Comparison of ENCODE assay signal across 18 cellular contexts in the genomic region with DNA sequence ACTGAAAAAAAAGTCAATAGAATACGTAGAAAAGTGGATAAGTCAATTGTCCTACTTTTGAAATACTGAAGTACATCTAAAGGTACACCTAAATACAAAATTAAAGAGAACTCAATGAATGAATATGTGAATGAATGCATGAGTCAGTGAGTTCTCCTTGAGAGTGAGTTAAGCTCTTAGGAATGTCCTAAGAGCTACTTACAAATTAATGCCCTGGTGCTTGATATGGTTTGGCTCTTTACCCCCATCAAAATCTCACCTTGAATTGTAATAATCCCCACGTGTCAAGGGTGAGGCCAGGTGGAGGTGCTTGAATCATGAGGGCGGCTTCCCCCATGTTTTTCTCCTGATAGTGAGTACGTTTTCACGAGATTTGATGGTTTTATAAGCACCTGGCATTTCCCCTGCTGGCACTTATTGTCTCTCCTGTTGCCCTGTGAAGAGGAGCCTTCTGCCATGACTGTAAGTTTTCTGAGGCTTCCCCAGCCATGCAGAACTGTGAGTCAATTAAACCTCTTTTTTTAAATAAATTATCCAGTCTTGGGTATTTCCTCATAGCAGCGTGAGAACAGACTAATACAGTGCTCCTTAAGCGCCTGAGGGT.
DNase-seq lines count a peak whose midpoint lies in the region; ATAC-seq and TF ChIP-seq lines count a peak whose summit lies in the region.
"Had no signal": no experiment of that assay in that cellular context is flagged by ENCODE, and none has a peak within 500 bp of the region (broad histone marks: within the 10 kb centered on the region; RNA-seq: fewer than 3 reads in every experiment).

No MANE protein-coding gene starts in this region.

- H3K36me3 ChIP-seq in IMR-90 (ENCODE audit: control insufficient read depth, insufficient read depth, low read length) = no peaks in the 10 kb centered on the region
- no peaks in the 10 kb centered on the region for H3K36me3 ChIP-seq in upper lobe of right lung
- H3K36me3 ChIP-seq: adrenal gland, tibial artery had no signal

- no peak overlapping the region for H3K4ac ChIP-seq in IMR-90 (ENCODE audit: low read depth, low read length)

- no peak overlapping the region for H2AK5ac ChIP-seq in IMR-90 (ENCODE audit: low read depth, low read length)

- H2BK5ac ChIP-seq in IMR-90 (ENCODE audit: low read depth, low read length, poor library complexity, severe bottlenecking) = no peak overlapping the region

- BruUV-seq in IMR-90 (replicated peaks; lab: Mats Ljungman, UMichigan) = no TSS peak

- H2BK20ac ChIP-seq in IMR-90 (ENCODE audit: low read depth, low read length) = peak overlapping the region; percentile 37; the same call in 1 of the 2 replicates

- H3K9ac ChIP-seq in IMR-90 (ENCODE audit: low read depth, low read length) = no peak overlapping the region

- TF ChIP-seq CTCF in IMR-90 (conservative IDR thresholded peaks at IDR 0.05; ENCODE audit: low read depth, low read length) = no peak
- TF ChIP-seq CTCF in fibroblast of mammary gland (conservative IDR thresholded peaks at IDR 0.05; ENCODE audit: control insufficient read depth, insufficient read depth, low read depth, low read length) = no peak
- TF ChIP-seq CTCF in upper lobe of right lung (IDR thresholded peaks at IDR 0.05) = no peak

- no peak overlapping the region for H2AK9ac ChIP-seq in IMR-90 (replicated peaks; ENCODE audit: low read depth, low read length, poor library complexity)

- peaks cover 16% of the 10 kb centered on the region for H3K9me1 ChIP-seq in IMR-90 (ENCODE audit: insufficient read depth, low read length)

- no peak overlapping the region for H3K27ac ChIP-seq in IMR-90 (ENCODE audit: insufficient read depth, low read length)
- no peak overlapping the region for H3K27ac ChIP-seq in upper lobe of right lung
- H3K27ac ChIP-seq: adrenal gland, SK-N-MC, tibial artery had no signal

- no peak for TF ChIP-seq RAD21 in IMR-90 (IDR thresholded peaks at IDR 0.05; ENCODE audit: low read length)

- H3K4me1 ChIP-seq in IMR-90 (ENCODE audit: control insufficient read depth, insufficient read depth, low read length) (peaks cover 18% of the 10 kb centered on the region), upper lobe of right lung (no peaks in the 10 kb centered on the region)
- H3K4me1 ChIP-seq: adrenal gland, tibial artery had no signal

- no peak overlapping the region for H3K4me2 ChIP-seq in IMR-90 (ENCODE audit: low read depth, low read length)

- TF ChIP-seq POLR2A in IMR-90 (IDR thresholded peaks at IDR 0.05; ENCODE audit: low read depth, low read length) = no peak

- H3K9me3 ChIP-seq in IMR-90 (ENCODE audit: control insufficient read depth, insufficient read depth, low read length) = no peaks in the 10 kb centered on the region
- H3K9me3 ChIP-seq in upper lobe of right lung = no peaks in the 10 kb centered on the region
- H3K9me3 ChIP-seq: adrenal gland, tibial artery had no signal

- 100% methylated on average over 2 of the region's 7 CpGs; no CpG with 5 or more reads in 1 of the 2 experiments for WGBS in IMR-90 (ENCODE audit: extremely low coverage in 2 of 2, insufficient read length in 1 of 2), 2 experiments

- peaks cover 1% of the 10 kb centered on the region; the same call in 1 of the 2 replicates for H3K27me3 ChIP-seq in IMR-90 (ENCODE audit: control insufficient read depth, insufficient read depth, low read length)
- H3K27me3 ChIP-seq in upper lobe of right lung = no peaks in the 10 kb centered on the region
- H3K27me3 ChIP-seq: adrenal gland, tibial artery had no signal

- no peaks in the 10 kb centered on the region; the same call in 1 of the 2 replicates for H4K20me1 ChIP-seq in IMR-90 (ENCODE audit: insufficient read depth, low read length)

- no peak overlapping the region for H4K5ac ChIP-seq in IMR-90 (ENCODE audit: low read depth, low read length)

- no peak overlapping the region for H3K18ac ChIP-seq in IMR-90 (ENCODE audit: low read depth, low read length)

- H3K4me3 ChIP-seq in IMR-90 (ENCODE audit: insufficient read depth, low read depth, low read length) = no peak overlapping the region
- H3K4me3 ChIP-seq in fibroblast of mammary gland (ENCODE audit: control insufficient read depth, low read depth, low read length) = no peak overlapping the region
- H3K4me3 ChIP-seq in upper lobe of right lung = no peak overlapping the region
- H3K4me3 ChIP-seq: adrenal gland, SK-N-MC, tibial artery had no signal

- in situ Hi-C loops in IMR-90 (cut with MboI; ENCODE audit: low sequenced_read_pairs) = no loop called here

- no peak overlapping the region for H3K56ac ChIP-seq in IMR-90 (ENCODE audit: extremely low read depth, insufficient read depth, low read length)

- DNase-seq in IMR-90 (peak; percentile 60), amniotic epithelial cell (ENCODE audit: low read depth) (peak; percentile 55), fibroblast of mammary gland (ENCODE audit: low read depth) (peak; percentile 60), upper lobe of right lung (no peak), islet precursor cell (no peak), DMS153 treated with DMSO at 0.1 percent for 48 hours (lab: John Stamatoyannopoulos, UW; ENCODE audit: unreplicated experiment) (no peak)
- DNase-seq: activated CD4-positive, alpha-beta T cell treated with anti-CD3 and anti-CD28 coated beads for 4 hours; activated effector memory CD4-positive, alpha-beta T cell treated with Interleukin-2 at 50 U/mL for 16 hours; adrenal gland; AML-193; NCI-H1436; NCI-H774; OCI-M1; stimulated activated naive CD8-positive, alpha-beta T cell treated with anti-CD3 and anti-CD28 coated beads, Interleukin-15, Interleukin-2, amounts not matched to agents 100 U/mL and 50 U/mL, for 24 hours; tibial artery had no signal

- no peak overlapping the region for H2AFZ ChIP-seq in IMR-90 (replicated peaks; ENCODE audit: low read length, poor library complexity)

- H3K14ac ChIP-seq in IMR-90 (replicated peaks; ENCODE audit: low read depth, low read length) = no peak overlapping the region

- H4K8ac ChIP-seq in IMR-90 (ENCODE audit: low read depth in 2 of 2, low read length in 2 of 2) = no peak overlapping the region

- ATAC-seq in IMR-90 (ENCODE audit: low read depth) (no peak), upper lobe of right lung (peak; percentile 53), HG03159 (IDR thresholded peaks at IDR 0.05; ENCODE audit: unreplicated experiment) (no peak)
- ATAC-seq: natural killer cell treated with Interleukin-12 subunit alpha and Interleukin-12 subunit beta and Interleukin-15 and Interleukin-18, amount 100 ng/mL, for 72 hours; stimulated activated naive CD8-positive, alpha-beta T cell treated with anti-CD3 and anti-CD28 coated beads, Interleukin-15, Interleukin-2, amounts not matched to agents 100 U/mL and 50 U/mL, for 24 hours had no signal

- dilution Hi-C loops in IMR-90 (cut with HindIII; ENCODE audit: low sequenced_read_pairs, unreplicated experiment) = no loop called here

- POLR2A ChIA-PET in IMR-90 (lab: Charles Lee; ENCODE audit: unreplicated experiment) = interaction anchor here (0.6 kb wide), 1 partner anchor 336 kb away, joined by 5 read pairs; no protein-coding TSS in a partner anchor

- intact Hi-C loops in IMR-90 (cut with micrococcal nuclease) (no loop called here), upper lobe of right lung (cut with DNase I) (no loop called here)

- no peak overlapping the region for H2BK120ac ChIP-seq in IMR-90 (ENCODE audit: low read depth, low read length)

- H3K79me1 ChIP-seq in IMR-90 (ENCODE audit: low read depth in 1 of 2, low read length in 2 of 2) = no peaks in the 10 kb centered on the region

- no peak overlapping the region for H4K91ac ChIP-seq in IMR-90 (ENCODE audit: insufficient read depth, low read depth, low read length)

- CTCF ChIA-PET in IMR-90 (lab: Yijun Ruan, JAX) = no interaction called here

- H3K23ac ChIP-seq in IMR-90 (ENCODE audit: low read depth, low read length) = no peak overlapping the region

- no peak overlapping the region for H2BK15ac ChIP-seq in IMR-90 (ENCODE audit: low read depth, low read length)

TF ChIP-seq in IMR-90, 13 proteins besides CTCF, POLR2A, EP300 and RAD21:
- TF ChIP-seq, protein P1, sequence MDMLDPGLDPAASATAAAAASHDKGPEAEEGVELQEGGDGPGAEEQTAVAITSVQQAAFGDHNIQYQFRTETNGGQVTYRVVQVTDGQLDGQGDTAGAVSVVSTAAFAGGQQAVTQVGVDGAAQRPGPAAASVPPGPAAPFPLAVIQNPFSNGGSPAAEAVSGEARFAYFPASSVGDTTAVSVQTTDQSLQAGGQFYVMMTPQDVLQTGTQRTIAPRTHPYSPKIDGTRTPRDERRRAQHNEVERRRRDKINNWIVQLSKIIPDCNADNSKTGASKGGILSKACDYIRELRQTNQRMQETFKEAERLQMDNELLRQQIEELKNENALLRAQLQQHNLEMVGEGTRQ (IDR thresholded peaks at IDR 0.05; ENCODE audit: low read depth, low read length) = no peak
- TF ChIP-seq MXI1 (IDR thresholded peaks at IDR 0.05; ENCODE audit: borderline replicate concordance, low read depth, low read length) (no peak), NFE2L2 (IDR thresholded peaks at IDR 0.05; ENCODE audit: low read depth, low read length) (no peak), FOS (IDR thresholded peaks at IDR 0.05; ENCODE audit: low read depth, low read length) (no peak), CHD1 (IDR thresholded peaks at IDR 0.05; ENCODE audit: low read depth, low read length) (no peak), SMC3 (IDR thresholded peaks at IDR 0.05; ENCODE audit: low read depth, low read length) (no peak), MAZ (IDR thresholded peaks at IDR 0.05; ENCODE audit: borderline replicate concordance, low read depth, low read length) (no peak), RCOR1 (IDR thresholded peaks at IDR 0.05; ENCODE audit: insufficient replicate concordance, low read length) (no peak), CEBPB (IDR thresholded peaks at IDR 0.05; ENCODE audit: low read depth, low read length) (no peak), MAFK (IDR thresholded peaks at IDR 0.05; ENCODE audit: low read depth, low read length) (no peak), BHLHE40 (IDR thresholded peaks at IDR 0.05; ENCODE audit: low read depth, low read length) (no peak), RFX5 (IDR thresholded peaks at IDR 0.05; ENCODE audit: low read depth, low read length) (no peak)
- TF ChIP-seq, protein P2, sequence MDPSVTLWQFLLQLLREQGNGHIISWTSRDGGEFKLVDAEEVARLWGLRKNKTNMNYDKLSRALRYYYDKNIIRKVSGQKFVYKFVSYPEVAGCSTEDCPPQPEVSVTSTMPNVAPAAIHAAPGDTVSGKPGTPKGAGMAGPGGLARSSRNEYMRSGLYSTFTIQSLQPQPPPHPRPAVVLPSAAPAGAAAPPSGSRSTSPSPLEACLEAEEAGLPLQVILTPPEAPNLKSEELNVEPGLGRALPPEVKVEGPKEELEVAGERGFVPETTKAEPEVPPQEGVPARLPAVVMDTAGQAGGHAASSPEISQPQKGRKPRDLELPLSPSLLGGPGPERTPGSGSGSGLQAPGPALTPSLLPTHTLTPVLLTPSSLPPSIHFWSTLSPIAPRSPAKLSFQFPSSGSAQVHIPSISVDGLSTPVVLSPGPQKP (IDR thresholded peaks at IDR 0.05; ENCODE audit: borderline replicate concordance, low read depth, low read length) = no peak
TF ChIP-seq in IMR-90: peak in this region for 0.

Comparison
In these comparisons a context has a peak if more than half of its experiments do, and no peak if none do; other contexts are left out.
1. DNase-seq: peak in IMR-90 (single experiment), amniotic epithelial cell (single experiment) and fibroblast of mammary gland (single experiment); none in upper lobe of right lung (single experiment), islet precursor cell (single experiment) and DMS153 treated with DMSO at 0.1 percent for 48 hours (single experiment).